20 cellular contexts compared by ENCODE assay signal in genomic region chr13:21759911-21760310, GRCh38.
"Had no signal": no experiment of that assay in that cellular context is flagged by ENCODE, and none has a peak within 500 bp of the region (broad histone marks: within the 10 kb centered on the region; RNA-seq: fewer than 3 reads in every experiment).

No MANE protein-coding gene starts in this region.

- H3K4me3 ChIP-seq: dorsolateral prefrontal cortex, prostate gland, right atrium auricular region, sigmoid colon, testis, tibial artery had no signal

- FAIRE-seq: colon, frontal cortex, keratinocyte, urothelium cell line had no signal

- H3K79me2 ChIP-seq: parathyroid adenoma had no signal

- H3K27ac ChIP-seq: dorsolateral prefrontal cortex, neutrophil, parathyroid adenoma, prostate gland, right atrium auricular region, sigmoid colon, testis, tibial artery had no signal

- H3K9me3 ChIP-seq: neutrophil, prostate gland, right atrium auricular region, sigmoid colon, testis, tibial artery had no signal

- H3K27me3 ChIP-seq: neutrophil, right atrium auricular region, sigmoid colon, testis, tibial artery had no signal

- ATAC-seq: left lobe of liver; natural killer cell; stimulated activated effector memory CD8-positive, alpha-beta T cell treated with anti-CD3 and anti-CD28 coated beads, Interleukin-12 subunit alpha, Interleukin-12 subunit beta, amount 100 ng/mL, for 72 hours had no signal

- H3K36me3 ChIP-seq: neutrophil, prostate gland, right atrium auricular region, sigmoid colon, tibial artery had no signal

- DNase-seq: dorsolateral prefrontal cortex; effector CD4-positive, alpha-beta T cell; natural killer cell; sigmoid colon; stimulated activated CD4-positive, alpha-beta T cell treated with anti-CD3 and anti-CD28 coated beads, Interleukin-2, amount 100 ng/mL, for 24 hours; stimulated activated CD4-positive, alpha-beta T cell treated with anti-CD3 and anti-CD28 coated beads, Interleukin-4, amount 100 ng/mL, for 24 hours; stimulated activated naive CD4-positive, alpha-beta T cell treated with Interleukin-2 at 50 U/mL for 16 hours; substantia nigra; testis; tibial artery had no signal

- H3K9ac ChIP-seq: parathyroid adenoma had no signal

- H2AFZ ChIP-seq: parathyroid adenoma had no signal

- H3K4me1 ChIP-seq: parathyroid adenoma, prostate gland, right atrium auricular region, sigmoid colon, testis, tibial artery had no signal
